9 cellular contexts compared by ENCODE assay signal in the genomic region with DNA sequence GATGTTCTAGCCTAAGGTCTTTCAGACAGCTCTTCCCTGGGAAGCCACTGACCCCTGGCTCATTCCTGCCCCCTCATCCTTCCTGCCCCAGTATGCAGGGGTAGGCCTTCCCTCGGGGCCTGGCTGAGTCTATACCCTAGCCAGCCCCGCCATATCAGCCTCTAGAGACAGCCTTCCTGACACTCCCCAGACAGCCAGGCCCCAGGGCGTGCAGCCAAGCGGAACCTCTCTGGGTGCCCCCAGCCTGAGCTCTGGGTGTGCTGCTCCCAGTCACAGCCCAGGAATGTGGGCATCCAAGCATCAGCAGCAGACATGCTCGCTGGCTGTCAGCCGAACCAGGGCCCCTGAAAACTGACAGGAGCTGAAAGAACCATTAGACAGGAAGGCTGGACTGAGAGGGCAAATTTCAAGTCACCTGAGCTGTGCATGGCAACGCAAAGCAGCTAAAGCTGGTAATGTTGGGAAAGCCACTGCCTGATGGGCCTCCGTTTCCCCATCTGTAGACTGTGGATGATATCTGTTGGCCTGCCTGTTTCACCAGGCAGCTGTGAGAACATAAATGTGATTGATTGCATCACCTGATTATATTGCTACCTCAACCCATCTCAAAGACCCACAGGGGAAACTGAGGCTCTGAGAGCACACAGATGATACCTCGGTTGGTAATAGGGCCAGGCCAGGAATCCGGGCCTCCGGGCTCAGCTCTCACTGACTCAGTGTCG.
DNase-seq lines count a peak whose midpoint lies in the region; ATAC-seq lines count a peak whose summit lies in the region.
"Had no signal": no experiment of that assay in that cellular context is flagged by ENCODE, and none has a peak within 500 bp of the region (broad histone marks: within the 10 kb centered on the region; RNA-seq: fewer than 3 reads in every experiment).

No MANE protein-coding gene starts in this region.

- H3K4me1 ChIP-seq in mesodermal cell (ENCODE audit: control insufficient read depth, insufficient read depth, low read length, poor library complexity, severe bottlenecking) = peaks cover 72% of the 10 kb centered on the region

- H3K4me3 ChIP-seq in mesodermal cell (ENCODE audit: extremely low read depth, insufficient read depth, low read length, poor library complexity, severe bottlenecking) = no peak overlapping the region

- no peak for ATAC-seq in HG03565 (IDR thresholded peaks at IDR 0.05; ENCODE audit: unreplicated experiment)
- ATAC-seq: stimulated activated naive CD8-positive, alpha-beta T cell treated with anti-CD3 and anti-CD28 coated beads, Interleukin-15, Interleukin-2, amounts not matched to agents 100 U/mL and 50 U/mL, for 24 hours had no signal

- DNase-seq in NCI-H2171 treated with DMSO at 0.1 percent for 48 hours (lab: John Stamatoyannopoulos, UW) (peak; percentile 6), NCI-H2171 (lab: John Stamatoyannopoulos, UW) (no peak), epidermal melanocyte (ENCODE audit: insufficient read length, low spot score) (peak; percentile 22), DMS153 (lab: John Stamatoyannopoulos, UW) (no peak), NCI-H2029 (lab: John Stamatoyannopoulos, UW) (no peak), foreskin melanocyte (no peak)
- DNase-seq: stimulated activated naive CD8-positive, alpha-beta T cell treated with anti-CD3 and anti-CD28 coated beads, Interleukin-15, Interleukin-2, amounts not matched to agents 100 U/mL and 50 U/mL, for 24 hours had no signal

- no peaks in the 10 kb centered on the region for H3K36me3 ChIP-seq in mesodermal cell (ENCODE audit: control insufficient read depth, insufficient read depth, low read length)

- H3K27ac ChIP-seq in mesodermal cell (ENCODE audit: low read depth, low read length, severe bottlenecking) = peak overlapping the region; percentile 92

- 80 to 81% methylated on average over 8 to 10 of the region's 12 CpGs for WGBS in mesodermal cell (ENCODE audit: insufficient coverage in 2 of 2), 2 experiments

- no peaks in the 10 kb centered on the region for H3K9me3 ChIP-seq in mesodermal cell (ENCODE audit: control insufficient read depth, low read length)

Comparison
In these comparisons a context has a peak if more than half of its experiments do, and no peak if none do; other contexts are left out.
1. DNase-seq: peak in NCI-H2171 treated with DMSO at 0.1 percent for 48 hours (single experiment) and epidermal melanocyte (single experiment); none in NCI-H2171 (single experiment), DMS153 (single experiment), NCI-H2029 (single experiment) and foreskin melanocyte (single experiment).